8 cellular contexts compared by ENCODE assay signal in genomic region chr1:23867953-23868847, GRCh38. TPM values are rescaled to one million over a fixed set of nuclear protein-coding genes. Genes with fewer than 3 reads are reported as not detected.
DNase-seq lines count a peak whose midpoint lies in the region; ATAC-seq and TF ChIP-seq lines count a peak whose summit lies in the region.

FUCA1 (minus strand) TSS chr1:23868290; CDS start chr1:23868286, 4 bp downstream.

- peaks cover 0 to 7% (median 3%) of the 10 kb centered on the region in 4 donors for H3K4me1 ChIP-seq in right lobe of liver

- H3K27me3 ChIP-seq in dorsolateral prefrontal cortex (no peaks in the 10 kb centered on the region), right lobe of liver (no peaks in the 10 kb centered on the region)

- no peaks in the 10 kb centered on the region for H3K9me3 ChIP-seq in right lobe of liver

- peak; percentile 71 for TF ChIP-seq POLR2A in right lobe of liver (IDR thresholded peaks at IDR 0.05)

- 15% methylated on average over 18 of the region's 81 CpGs for WGBS in right lobe of liver (ENCODE audit: insufficient coverage, low coverage, low lambda C conversion rate, missing lambda C conversion rate)

- H3K27ac ChIP-seq in C4-2B = peak within 1 kb of the TSS; percentile 69
- peak within 1 kb of the TSS in 57 of 59 donors; percentile 16 to 92 (median 79) for H3K27ac ChIP-seq in dorsolateral prefrontal cortex
- H3K27ac ChIP-seq in right lobe of liver = peak within 1 kb of the TSS; percentile 3 to 55 (median 48)

- intact Hi-C loops in dorsolateral prefrontal cortex (cut with DNase I) (loop anchor here (1.0 to 5.0 kb wide), 5 partner anchors 43 to 176 kb away; partner anchors contain the start of genes GALE (in 2 of the 2), HMGCL (in 2 of the 2), RPL11 (in 1 of the 2) and SRSF10 (in 1 of the 2)), right lobe of liver (cut with DNase I) (loop anchor here in 1 of 2 donors (10.0 kb wide), 1 partner anchor 63 kb away; the partner anchor contains the start of gene GALE)

- DNase-seq in NCI-H526 treated with DMSO at 0.1 percent for 48 hours (lab: John Stamatoyannopoulos, UW) (peak; percentile 91), dorsolateral prefrontal cortex (peak; percentile 90 to 96 (median 94)), right lobe of liver (peak; percentile 94 to 96 (median 95))
- peak; percentile 94 to 96 for DNase-seq in activated CD4-positive, alpha-beta T cell treated with anti-CD3 and anti-CD28 coated beads, Interleukin-2, amount 50 U/mL, for 4 hours
- DNase-seq in stimulated activated CD4-positive, alpha-beta T cell treated with anti-CD3 and anti-CD28 coated beads, Interleukin-4, amount 100 ng/mL, for 4 hours = peak; percentile 90 to 96

- peaks cover 0 to 12% (median 0%) of the 10 kb centered on the region in 4 donors for H3K36me3 ChIP-seq in right lobe of liver

- ATAC-seq in GM19324 (IDR thresholded peaks at IDR 0.05; ENCODE audit: low FRiP score, unreplicated experiment) (peak; percentile 96), HG03469 (IDR thresholded peaks at IDR 0.05; ENCODE audit: unreplicated experiment) (peak; percentile 82), right lobe of liver (peak; percentile 97 to 99 (median 98))

- H3K4me3 ChIP-seq in dorsolateral prefrontal cortex (peak within 1 kb of the TSS; percentile 71 to 100 (median 95)), right lobe of liver (peak within 1 kb of the TSS; percentile 89 to 99 (median 91))

- TF ChIP-seq CTCF in C4-2B (conservative IDR thresholded peaks at IDR 0.05) = peak; percentile 87
- TF ChIP-seq CTCF in dorsolateral prefrontal cortex (IDR thresholded peaks at IDR 0.05 in 54 of 56, conservative IDR thresholded peaks at IDR 0.05 in 2 of 56; ENCODE audit: low read depth in 1 of 56, partially characterized antibody in 56 of 56) = peak; percentile 81 to 99 (median 97)
- TF ChIP-seq CTCF in right lobe of liver (IDR thresholded peaks at IDR 0.05) = peak; percentile 91 to 97 (median 96)

RNA-seq across cellular contexts. Expression of gene FUCA1, which starts in this region (rescaled TPM):
- total RNA-seq in dorsolateral prefrontal cortex (10 to 100 TPM in 48 of 120 experiments, 1 to 10 TPM in 72; 4.2 to 14.8 (median 9.3) TPM), right lobe of liver (10 to 100 TPM; 37.1 to 54.7 (median 45.1) TPM)

Comparison
In these comparisons a context has a peak if more than half of its experiments do, and no peak if none do; other contexts are left out.
1. Peak in every context shown above with its lines: DNase-seq, ATAC-seq, H3K4me3 ChIP-seq and H3K27ac ChIP-seq.